1 cellular context compared by ENCODE assay signal in the genomic region with DNA sequence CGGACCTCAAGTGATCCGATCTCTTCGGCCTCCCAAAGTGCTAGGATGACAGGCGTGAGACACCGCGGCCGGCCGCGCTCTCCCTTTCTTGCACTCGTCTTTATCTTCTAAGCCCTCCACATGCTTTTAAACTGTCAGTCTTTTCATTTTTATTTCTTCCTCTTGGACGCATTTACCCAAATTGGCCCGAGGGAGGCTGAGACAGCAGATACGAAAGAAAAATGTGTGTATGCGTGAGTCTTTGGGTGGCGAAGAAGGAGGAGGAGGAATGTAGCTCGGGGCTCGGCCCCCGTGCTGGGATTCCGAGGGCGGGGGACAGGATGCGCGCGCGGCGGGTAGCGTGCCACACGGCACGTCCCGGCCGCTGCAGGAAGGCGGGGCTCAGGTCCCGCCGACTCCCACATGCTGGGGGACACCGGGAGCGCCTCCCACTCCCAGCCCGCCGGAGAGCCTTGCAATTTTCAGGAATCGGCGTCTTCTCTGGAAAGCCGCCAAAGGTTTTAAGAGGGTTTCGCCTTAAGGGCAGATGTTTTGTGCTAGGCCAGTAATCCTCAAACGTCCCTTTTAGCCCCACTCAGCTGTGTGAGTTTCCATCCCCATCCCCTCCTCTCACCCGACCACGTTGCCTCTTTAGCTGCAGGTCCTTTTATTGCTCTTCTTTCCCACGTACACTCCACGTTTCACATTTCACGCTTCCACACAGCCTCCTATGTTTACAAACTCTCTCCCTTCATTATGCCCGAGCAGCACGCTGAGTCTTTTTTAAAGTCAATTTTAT.
A peak's percentile ranks its signal among the peaks of the same experiment; 100 is the strongest.
TF ChIP-seq lines count a peak whose summit lies in the region.

No MANE protein-coding gene starts in this region.

TF ChIP-seq in K562, 482 proteins besides CTCF, POLR2A, EP300 and RAD21 (continued from another document and continues in another):
- TF ChIP-seq SMARCA5 (IDR thresholded peaks at IDR 0.05) (no peak), ZNF507 (tag; conservative IDR thresholded peaks at IDR 0.05) (no peak), RCOR1 (IDR thresholded peaks at IDR 0.05; ENCODE audit: borderline replicate concordance in 1 of 2, low read depth in 2 of 2, low read length in 2 of 2) (peak in 1 of 2 experiments; percentile 47; a peak in 1 of 4 replicates), RBM17 (IDR thresholded peaks at IDR 0.05; ENCODE audit: borderline replicate concordance, low read depth, low read length) (no peak), CTBP1 (IDR thresholded peaks at IDR 0.05; ENCODE audit: borderline replicate concordance) (peak; percentile 72; the same call in 1 of the 2 replicates), ZC3H11A (IDR thresholded peaks at IDR 0.05; ENCODE audit: low read depth, low read length) (no peak), ZZZ3 (IDR thresholded peaks at IDR 0.05) (no peak), U2AF2 (optimal IDR thresholded peaks at IDR 0.05; ENCODE audit: low read depth, low read length) (no peak), HIVEP1 (CRISPR knock-in tag; IDR thresholded peaks at IDR 0.05) (no peak), BRD4 (IDR thresholded peaks at IDR 0.05) (no peak), POLR2G (IDR thresholded peaks at IDR 0.05; ENCODE audit: low read depth, low read length) (peak; percentile 78), DPF2 (IDR thresholded peaks at IDR 0.05) (no peak; the same call in 1 of the 2 replicates), ZBTB40 (IDR thresholded peaks at IDR 0.05) (no peak), ZBTB40 (CRISPR knock-in tag; IDR thresholded peaks at IDR 0.05) (no peak), MCM7 (IDR thresholded peaks at IDR 0.05) (no peak), ZBTB7A (IDR thresholded peaks at IDR 0.05; ENCODE audit: borderline replicate concordance, control insufficient read depth, low read depth, low read length) (peak; percentile 72; the same call in 1 of the 2 replicates), TAF15 (IDR thresholded peaks at IDR 0.05; ENCODE audit: low read depth, low read length) (no peak), ZNF551 (CRISPR knock-in tag; IDR thresholded peaks at IDR 0.05) (no peak), ASH1L (IDR thresholded peaks at IDR 0.05; ENCODE audit: borderline replicate concordance, low read depth, partially characterized antibody) (no peak), RFX7 (CRISPR knock-in tag; IDR thresholded peaks at IDR 0.05) (no peak), ZBTB17 (CRISPR knock-in tag; IDR thresholded peaks at IDR 0.05) (no peak), MBD1 (CRISPR knock-in tag; IDR thresholded peaks at IDR 0.05) (no peak), IRF2 (CRISPR knock-in tag; IDR thresholded peaks at IDR 0.05) (no peak)
- TF ChIP-seq, protein P1, sequence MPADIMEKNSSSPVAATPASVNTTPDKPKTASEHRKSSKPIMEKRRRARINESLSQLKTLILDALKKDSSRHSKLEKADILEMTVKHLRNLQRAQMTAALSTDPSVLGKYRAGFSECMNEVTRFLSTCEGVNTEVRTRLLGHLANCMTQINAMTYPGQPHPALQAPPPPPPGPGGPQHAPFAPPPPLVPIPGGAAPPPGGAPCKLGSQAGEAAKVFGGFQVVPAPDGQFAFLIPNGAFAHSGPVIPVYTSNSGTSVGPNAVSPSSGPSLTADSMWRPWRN (IDR thresholded peaks at IDR 0.05; ENCODE audit: low read depth): peak; percentile 82
- TF ChIP-seq, protein P2, sequence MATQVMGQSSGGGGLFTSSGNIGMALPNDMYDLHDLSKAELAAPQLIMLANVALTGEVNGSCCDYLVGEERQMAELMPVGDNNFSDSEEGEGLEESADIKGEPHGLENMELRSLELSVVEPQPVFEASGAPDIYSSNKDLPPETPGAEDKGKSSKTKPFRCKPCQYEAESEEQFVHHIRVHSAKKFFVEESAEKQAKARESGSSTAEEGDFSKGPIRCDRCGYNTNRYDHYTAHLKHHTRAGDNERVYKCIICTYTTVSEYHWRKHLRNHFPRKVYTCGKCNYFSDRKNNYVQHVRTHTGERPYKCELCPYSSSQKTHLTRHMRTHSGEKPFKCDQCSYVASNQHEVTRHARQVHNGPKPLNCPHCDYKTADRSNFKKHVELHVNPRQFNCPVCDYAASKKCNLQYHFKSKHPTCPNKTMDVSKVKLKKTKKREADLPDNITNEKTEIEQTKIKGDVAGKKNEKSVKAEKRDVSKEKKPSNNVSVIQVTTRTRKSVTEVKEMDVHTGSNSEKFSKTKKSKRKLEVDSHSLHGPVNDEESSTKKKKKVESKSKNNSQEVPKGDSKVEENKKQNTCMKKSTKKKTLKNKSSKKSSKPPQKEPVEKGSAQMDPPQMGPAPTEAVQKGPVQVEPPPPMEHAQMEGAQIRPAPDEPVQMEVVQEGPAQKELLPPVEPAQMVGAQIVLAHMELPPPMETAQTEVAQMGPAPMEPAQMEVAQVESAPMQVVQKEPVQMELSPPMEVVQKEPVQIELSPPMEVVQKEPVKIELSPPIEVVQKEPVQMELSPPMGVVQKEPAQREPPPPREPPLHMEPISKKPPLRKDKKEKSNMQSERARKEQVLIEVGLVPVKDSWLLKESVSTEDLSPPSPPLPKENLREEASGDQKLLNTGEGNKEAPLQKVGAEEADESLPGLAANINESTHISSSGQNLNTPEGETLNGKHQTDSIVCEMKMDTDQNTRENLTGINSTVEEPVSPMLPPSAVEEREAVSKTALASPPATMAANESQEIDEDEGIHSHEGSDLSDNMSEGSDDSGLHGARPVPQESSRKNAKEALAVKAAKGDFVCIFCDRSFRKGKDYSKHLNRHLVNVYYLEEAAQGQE (CRISPR knock-in tag; IDR thresholded peaks at IDR 0.05; ENCODE audit: low read depth): no peak
- TF ChIP-seq, protein P3, sequence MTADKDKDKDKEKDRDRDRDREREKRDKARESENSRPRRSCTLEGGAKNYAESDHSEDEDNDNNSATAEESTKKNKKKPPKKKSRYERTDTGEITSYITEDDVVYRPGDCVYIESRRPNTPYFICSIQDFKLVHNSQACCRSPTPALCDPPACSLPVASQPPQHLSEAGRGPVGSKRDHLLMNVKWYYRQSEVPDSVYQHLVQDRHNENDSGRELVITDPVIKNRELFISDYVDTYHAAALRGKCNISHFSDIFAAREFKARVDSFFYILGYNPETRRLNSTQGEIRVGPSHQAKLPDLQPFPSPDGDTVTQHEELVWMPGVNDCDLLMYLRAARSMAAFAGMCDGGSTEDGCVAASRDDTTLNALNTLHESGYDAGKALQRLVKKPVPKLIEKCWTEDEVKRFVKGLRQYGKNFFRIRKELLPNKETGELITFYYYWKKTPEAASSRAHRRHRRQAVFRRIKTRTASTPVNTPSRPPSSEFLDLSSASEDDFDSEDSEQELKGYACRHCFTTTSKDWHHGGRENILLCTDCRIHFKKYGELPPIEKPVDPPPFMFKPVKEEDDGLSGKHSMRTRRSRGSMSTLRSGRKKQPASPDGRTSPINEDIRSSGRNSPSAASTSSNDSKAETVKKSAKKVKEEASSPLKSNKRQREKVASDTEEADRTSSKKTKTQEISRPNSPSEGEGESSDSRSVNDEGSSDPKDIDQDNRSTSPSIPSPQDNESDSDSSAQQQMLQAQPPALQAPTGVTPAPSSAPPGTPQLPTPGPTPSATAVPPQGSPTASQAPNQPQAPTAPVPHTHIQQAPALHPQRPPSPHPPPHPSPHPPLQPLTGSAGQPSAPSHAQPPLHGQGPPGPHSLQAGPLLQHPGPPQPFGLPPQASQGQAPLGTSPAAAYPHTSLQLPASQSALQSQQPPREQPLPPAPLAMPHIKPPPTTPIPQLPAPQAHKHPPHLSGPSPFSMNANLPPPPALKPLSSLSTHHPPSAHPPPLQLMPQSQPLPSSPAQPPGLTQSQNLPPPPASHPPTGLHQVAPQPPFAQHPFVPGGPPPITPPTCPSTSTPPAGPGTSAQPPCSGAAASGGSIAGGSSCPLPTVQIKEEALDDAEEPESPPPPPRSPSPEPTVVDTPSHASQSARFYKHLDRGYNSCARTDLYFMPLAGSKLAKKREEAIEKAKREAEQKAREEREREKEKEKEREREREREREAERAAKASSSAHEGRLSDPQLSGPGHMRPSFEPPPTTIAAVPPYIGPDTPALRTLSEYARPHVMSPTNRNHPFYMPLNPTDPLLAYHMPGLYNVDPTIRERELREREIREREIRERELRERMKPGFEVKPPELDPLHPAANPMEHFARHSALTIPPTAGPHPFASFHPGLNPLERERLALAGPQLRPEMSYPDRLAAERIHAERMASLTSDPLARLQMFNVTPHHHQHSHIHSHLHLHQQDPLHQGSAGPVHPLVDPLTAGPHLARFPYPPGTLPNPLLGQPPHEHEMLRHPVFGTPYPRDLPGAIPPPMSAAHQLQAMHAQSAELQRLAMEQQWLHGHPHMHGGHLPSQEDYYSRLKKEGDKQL (CRISPR knock-in tag; IDR thresholded peaks at IDR 0.05; ENCODE audit: borderline replicate concordance): no peak
- TF ChIP-seq, protein P4, sequence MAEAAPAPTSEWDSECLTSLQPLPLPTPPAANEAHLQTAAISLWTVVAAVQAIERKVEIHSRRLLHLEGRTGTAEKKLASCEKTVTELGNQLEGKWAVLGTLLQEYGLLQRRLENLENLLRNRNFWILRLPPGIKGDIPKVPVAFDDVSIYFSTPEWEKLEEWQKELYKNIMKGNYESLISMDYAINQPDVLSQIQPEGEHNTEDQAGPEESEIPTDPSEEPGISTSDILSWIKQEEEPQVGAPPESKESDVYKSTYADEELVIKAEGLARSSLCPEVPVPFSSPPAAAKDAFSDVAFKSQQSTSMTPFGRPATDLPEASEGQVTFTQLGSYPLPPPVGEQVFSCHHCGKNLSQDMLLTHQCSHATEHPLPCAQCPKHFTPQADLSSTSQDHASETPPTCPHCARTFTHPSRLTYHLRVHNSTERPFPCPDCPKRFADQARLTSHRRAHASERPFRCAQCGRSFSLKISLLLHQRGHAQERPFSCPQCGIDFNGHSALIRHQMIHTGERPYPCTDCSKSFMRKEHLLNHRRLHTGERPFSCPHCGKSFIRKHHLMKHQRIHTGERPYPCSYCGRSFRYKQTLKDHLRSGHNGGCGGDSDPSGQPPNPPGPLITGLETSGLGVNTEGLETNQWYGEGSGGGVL (CRISPR knock-in tag; IDR thresholded peaks at IDR 0.05): no peak
- TF ChIP-seq, protein P5, sequence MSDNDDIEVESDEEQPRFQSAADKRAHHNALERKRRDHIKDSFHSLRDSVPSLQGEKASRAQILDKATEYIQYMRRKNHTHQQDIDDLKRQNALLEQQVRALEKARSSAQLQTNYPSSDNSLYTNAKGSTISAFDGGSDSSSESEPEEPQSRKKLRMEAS (CRISPR knock-in tag; IDR thresholded peaks at IDR 0.05): peak; percentile 64
